Comparison of ENCODE assay signal across 1 cellular context in the genomic region with DNA sequence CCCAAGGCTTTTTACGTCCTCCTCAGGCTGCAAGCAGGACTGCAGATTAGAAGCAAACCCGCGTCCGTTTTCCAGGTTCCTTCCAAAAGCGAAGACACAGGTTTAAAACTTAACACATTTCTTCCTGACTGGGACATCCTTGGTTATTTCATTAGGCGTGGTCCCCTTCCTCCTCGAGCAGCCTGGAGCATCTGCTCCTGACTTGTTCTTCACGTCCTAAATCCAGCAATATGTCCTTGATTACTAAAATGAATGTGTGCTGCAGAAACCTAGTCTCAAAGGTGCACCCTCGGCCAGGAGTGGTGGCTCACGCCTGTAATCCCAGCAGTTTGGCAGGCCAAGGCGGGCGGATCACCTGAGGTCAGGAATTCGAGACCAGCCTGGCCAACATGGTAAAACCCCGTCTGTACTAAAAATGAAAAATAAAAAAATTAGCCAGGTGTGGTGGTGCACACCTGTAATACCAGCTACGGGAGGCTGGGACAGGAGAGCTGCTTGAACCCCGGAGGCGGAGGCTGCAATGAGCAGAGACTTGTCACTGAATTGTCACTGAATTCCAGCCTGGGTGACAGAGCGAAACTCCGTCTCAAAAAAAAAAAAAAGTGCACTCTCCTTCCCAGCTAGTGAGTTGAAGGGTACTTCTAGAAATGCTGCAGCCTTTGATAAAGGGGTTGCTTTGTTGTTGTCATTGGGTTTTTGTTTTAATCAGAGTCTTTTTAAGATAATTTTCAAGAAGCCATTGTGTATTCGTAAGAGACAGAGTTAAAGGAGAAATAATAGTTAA.
TF ChIP-seq lines count a peak whose summit lies in the region.

No MANE protein-coding gene starts in this region.

TF ChIP-seq in HepG2, 621 proteins besides CTCF, POLR2A, EP300 and RAD21 (continued from another document):
- TF ChIP-seq ZFP91 (CRISPR knock-in tag; IDR thresholded peaks at IDR 0.05; ENCODE audit: borderline replicate concordance) (peak; percentile 97; the same call in 1 of the 2 replicates), GMEB1 (CRISPR knock-in tag; IDR thresholded peaks at IDR 0.05; ENCODE audit: borderline replicate concordance) (0 out of 2 replicates have a peak, but pooled peaks have one; percentile 3), ZBTB4 (CRISPR knock-in tag; IDR thresholded peaks at IDR 0.05; ENCODE audit: borderline replicate concordance) (0 out of 2 replicates have a peak, but pooled peaks have one; percentile 24), TBX2 (CRISPR knock-in tag; IDR thresholded peaks at IDR 0.05; ENCODE audit: borderline replicate concordance) (peak; percentile 10; the same call in 1 of the 2 replicates)
